Comparison of ENCODE assay signal across 8 cellular contexts in the genomic region with DNA sequence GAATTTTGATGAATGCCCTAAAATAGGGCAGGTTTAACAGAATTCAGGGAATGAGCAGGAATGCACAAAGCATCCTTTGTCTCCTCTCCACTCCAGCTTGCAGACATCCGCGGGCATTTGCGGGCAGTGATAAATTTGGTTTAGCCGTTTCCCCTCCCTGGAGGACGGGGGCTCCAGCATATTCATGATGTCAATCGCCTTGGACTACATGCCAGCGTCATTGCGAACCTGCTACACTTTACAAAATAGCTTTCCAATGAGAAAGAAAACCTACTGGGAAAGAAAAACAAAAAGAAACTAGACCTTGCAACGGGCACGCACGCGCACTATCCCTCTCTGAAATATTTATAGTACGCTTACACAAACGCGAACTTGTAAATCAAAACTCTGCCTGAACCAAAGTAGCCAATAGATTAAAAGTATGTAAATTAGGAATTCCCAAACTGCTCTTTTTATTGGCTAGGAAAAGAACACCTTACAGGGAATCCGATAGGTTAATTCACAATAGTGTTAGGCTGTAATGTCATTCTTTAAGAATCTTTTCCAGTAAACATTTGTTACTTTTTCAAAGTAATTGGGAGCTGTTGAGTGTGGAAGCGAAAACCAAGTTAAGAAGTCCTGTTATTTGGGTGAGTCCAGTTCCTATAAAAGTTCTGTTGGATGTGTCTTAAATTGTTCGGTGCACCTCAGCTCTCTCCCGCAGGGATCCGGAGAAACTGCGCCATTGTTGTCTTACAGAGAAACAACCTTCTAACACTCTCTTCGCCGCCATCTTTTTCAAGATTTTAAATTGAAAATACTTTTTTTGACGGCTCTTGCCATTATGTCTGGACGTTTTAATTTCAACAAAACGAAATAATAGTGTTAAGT.
DNase-seq lines count a peak whose midpoint lies in the region; ATAC-seq and TF ChIP-seq lines count a peak whose summit lies in the region.

No MANE protein-coding gene starts in this region.

- no peaks in the 10 kb centered on the region for H3K9me3 Mint-ChIP-seq in stimulated activated effector memory CD8-positive, alpha-beta T cell treated with anti-CD3 and anti-CD28 coated beads, Interleukin-12 subunit alpha, Interleukin-12 subunit beta, amount 100 ng/mL, for 72 hours

- H3K36me3 ChIP-seq in WERI-Rb-1 (no peaks in the 10 kb centered on the region), left lung (no peaks in the 10 kb centered on the region)

- TF ChIP-seq POLR2A in GM15510 (IDR thresholded peaks at IDR 0.05; ENCODE audit: borderline replicate concordance, extremely low read depth, insufficient read length), result peak; percentile 21

- peaks cover 4% of the 10 kb centered on the region for H3K9me3 ChIP-seq in WERI-Rb-1 (ENCODE audit: severe bottlenecking)
- H3K9me3 ChIP-seq in left lung, result peaks cover 0 to 11% of the 10 kb centered on the region in 2 donors

- H3K4me3 Mint-ChIP-seq in stimulated activated effector memory CD8-positive, alpha-beta T cell treated with anti-CD3 and anti-CD28 coated beads, Interleukin-12 subunit alpha, Interleukin-12 subunit beta, amount 100 ng/mL, for 72 hours, result no peak overlapping the region

- H3K36me3 Mint-ChIP-seq in stimulated activated effector memory CD8-positive, alpha-beta T cell treated with anti-CD3 and anti-CD28 coated beads, Interleukin-12 subunit alpha, Interleukin-12 subunit beta, amount 100 ng/mL, for 72 hours, result no peaks in the 10 kb centered on the region

- H3K4me1 ChIP-seq in left lung, result peaks cover 0 to 6% of the 10 kb centered on the region in 2 donors

- ATAC-seq in HG02763 (IDR thresholded peaks at IDR 0.05; ENCODE audit: unreplicated experiment) (peak; percentile 65), left lung (peak; percentile 96)
- ATAC-seq in stimulated activated effector memory CD8-positive, alpha-beta T cell treated with anti-CD3 and anti-CD28 coated beads, Interleukin-12 subunit alpha, Interleukin-12 subunit beta, amount 100 ng/mL, for 72 hours, result peak; percentile 86

- DNase-seq in NCI-H146 treated with DMSO at 0.1 percent for 48 hours (lab: John Stamatoyannopoulos, UW; ENCODE audit: unreplicated experiment) (peak; percentile 97), WERI-Rb-1 (no peak), dedifferentiated amniotic fluid mesenchymal stem cell (ENCODE audit: extremely low spot score) (peak; percentile 97), left lung (peak in 1 of 2 donors; percentile 66)
- peak in 1 of 2 donors; percentile 72 for DNase-seq in stimulated activated effector memory CD8-positive, alpha-beta T cell treated with anti-CD3 and anti-CD28 coated beads, Interleukin-12 subunit alpha, Interleukin-12 subunit beta, amount 100 ng/mL, for 72 hours (ENCODE audit: low spot score in 2 of 2)
- DNase-seq in NK-92 treated with Interleukin-12 subunit alpha and Interleukin-12 subunit beta, amount 100 ng/mL, for 24 hours (lab: John Stamatoyannopoulos, UW), result no peak

- peak overlapping the region; percentile 20 for H3K4me3 ChIP-seq in WERI-Rb-1 (ENCODE audit: low read depth, low read length)
- H3K4me3 ChIP-seq in left lung, result peak overlapping the region; percentile 37 to 44

- H3K27ac ChIP-seq in WERI-Rb-1, result no peak overlapping the region
- peak overlapping the region; percentile 87 to 92 for H3K27ac ChIP-seq in left lung

- TF ChIP-seq CTCF in WERI-Rb-1 (IDR thresholded peaks at IDR 0.05; ENCODE audit: low read depth, low read length), result no peak
- no peak for TF ChIP-seq CTCF in left lung (IDR thresholded peaks at IDR 0.05)

- H3K27me3 ChIP-seq in WERI-Rb-1 (ENCODE audit: insufficient read depth, low read depth, severe bottlenecking), result no peaks in the 10 kb centered on the region
- H3K27me3 ChIP-seq in left lung, result peaks cover 0 to 97% of the 10 kb centered on the region in 2 donors

- H3K27ac Mint-ChIP-seq in stimulated activated effector memory CD8-positive, alpha-beta T cell treated with anti-CD3 and anti-CD28 coated beads, Interleukin-12 subunit alpha, Interleukin-12 subunit beta, amount 100 ng/mL, for 72 hours, result no peak overlapping the region

- H3K4me1 Mint-ChIP-seq in stimulated activated effector memory CD8-positive, alpha-beta T cell treated with anti-CD3 and anti-CD28 coated beads, Interleukin-12 subunit alpha, Interleukin-12 subunit beta, amount 100 ng/mL, for 72 hours, result peaks cover 6% of the 10 kb centered on the region

- intact Hi-C loops in left lung (cut with DNase I), result no loop called here

Comparison
In these comparisons a context has a peak if more than half of its experiments do, and no peak if none do; other contexts are left out.
1. DNase-seq: peak in NCI-H146 treated with DMSO at 0.1 percent for 48 hours (single experiment) and dedifferentiated amniotic fluid mesenchymal stem cell (single experiment); none in WERI-Rb-1 (single experiment) and NK-92 treated with Interleukin-12 subunit alpha and Interleukin-12 subunit beta, amount 100 ng/mL, for 24 hours (single experiment).
2. Peak in every context shown above with its lines, with median percentiles within 50 percentile points of each other: ATAC-seq.